Comparison of ENCODE assay signal across 7 cellular contexts in genomic region chr12:56315626-56316473, GRCh38.
DNase-seq lines count a peak whose midpoint lies in the region; ATAC-seq lines count a peak whose summit lies in the region.

Gene CNPY2 (minus strand): TSS chr12:56315988. CDS start chr12:56315217, 771 bp downstream.

- DNase-seq in NCI-H2081 (lab: John Stamatoyannopoulos, UW) = peak; percentile 96 to 97
- DNase-seq in T1000 (lab: John Stamatoyannopoulos, UW) = peak; percentile 94
- peak; percentile 98 for DNase-seq in astrocyte of the hippocampus (ENCODE audit: low read depth, low spot score)
- peak; percentile 94 to 95 for DNase-seq in hippocampal formation (lab: John Stamatoyannopoulos, UW)
- DNase-seq in retina = peak; percentile 99

- ATAC-seq in GM18508 (IDR thresholded peaks at IDR 0.05; ENCODE audit: insufficient read depth, unreplicated experiment) = peak; percentile 85
- peak; percentile 83 for ATAC-seq in HG03025 (IDR thresholded peaks at IDR 0.05; ENCODE audit: low FRiP score, unreplicated experiment)

Comparison
In these comparisons a context has a peak if more than half of its experiments do, and no peak if none do; other contexts are left out.
1. Peak in every context shown above with its lines: DNase-seq and ATAC-seq.